In genomic region chr2:73163522-73164367, GRCh38 we compare ENCODE assay signal across 1 cellular context.
TF ChIP-seq lines count a peak whose summit lies in the region.

No MANE protein-coding gene starts in this region.

TF ChIP-seq in GM23338, 12 proteins besides CTCF, POLR2A, EP300 and RAD21 (continued from another document):
- no peak for TF ChIP-seq ZNF462 (CRISPR knock-in tag; IDR thresholded peaks at IDR 0.05)
